Comparison of ENCODE assay signal across 8 cellular contexts in genomic region chr14:105414456-105415371, GRCh38. TPM values are rescaled to one million over a fixed set of nuclear protein-coding genes. Genes with fewer than 3 reads are reported as not detected.
DNase-seq lines count a peak whose midpoint lies in the region; ATAC-seq and TF ChIP-seq lines count a peak whose summit lies in the region.

No MANE protein-coding gene starts in this region.

- peak; percentile 75 for TF ChIP-seq CTCF in mucosa of descending colon (IDR thresholded peaks at IDR 0.05)

- peak; percentile 71 for ATAC-seq in HG02885 (IDR thresholded peaks at IDR 0.05; ENCODE audit: poor library complexity, unreplicated experiment)
- peak; percentile 65 for ATAC-seq in mucosa of descending colon

- H3K4me3 ChIP-seq in esophagus (ENCODE audit: low read depth in 1 of 2, low read length in 2 of 2) (peak overlapping the region; percentile 55 to 56), mucosa of descending colon (no peak overlapping the region)

- intact Hi-C loops in mucosa of descending colon (cut with DNase I, micrococcal nuclease) = no loop called here

- DNase-seq in NCI-H510A treated with DMSO at 0.1 percent for 48 hours (lab: John Stamatoyannopoulos, UW) (peak; percentile 33), activated T-cell treated with anti-CD3 and anti-CD28 coated beads for 24 hours (ENCODE audit: low read depth) (peak; percentile 64), mucosa of descending colon (peak; percentile 68 to 78 (median 71)), A172 (ENCODE audit: low spot score) (no peak)
- peak; percentile 63 to 66 for DNase-seq in stimulated activated CD8-positive, alpha-beta memory T cell treated with anti-CD3 and anti-CD28 coated beads, Interleukin-2, amount 100 ng/mL, for 48 hours (ENCODE audit: low read depth in 2 of 2)

- H3K9me3 ChIP-seq in ES-I3 (ENCODE audit: control insufficient read depth, insufficient read depth, low read length) (no peaks in the 10 kb centered on the region), esophagus (ENCODE audit: control insufficient read depth in 2 of 2, insufficient read depth in 1 of 2, low read depth in 1 of 2, low read length in 1 of 2) (peaks cover 0 to 2% of the 10 kb centered on the region in 2 donors), mucosa of descending colon (no peaks in the 10 kb centered on the region)

- H3K36me3 ChIP-seq in ES-I3 (ENCODE audit: insufficient read depth, low read length) = no peaks in the 10 kb centered on the region
- H3K36me3 ChIP-seq in esophagus (ENCODE audit: control insufficient read depth in 2 of 2, insufficient read depth in 2 of 2, low read length in 1 of 2) = no peaks in the 10 kb centered on the region
- H3K36me3 ChIP-seq in mucosa of descending colon (ENCODE audit: low read depth) = no peaks in the 10 kb centered on the region

- peak overlapping the region in 1 of 2 donors; percentile 2 for H3K27ac ChIP-seq in esophagus (ENCODE audit: low read depth in 2 of 2, low read length in 1 of 2)

- H3K9ac ChIP-seq in ES-I3 (ENCODE audit: low read depth, low read length) = peak overlapping the region; percentile 67

- H3K4me1 ChIP-seq in ES-I3 (ENCODE audit: insufficient read depth, low read length) = peaks cover 4% of the 10 kb centered on the region; the same call in 1 of the 2 replicates
- peaks cover 11 to 17% of the 10 kb centered on the region in 2 donors for H3K4me1 ChIP-seq in esophagus (ENCODE audit: control insufficient read depth in 2 of 2, insufficient read depth in 2 of 2, low read length in 1 of 2)
- peaks cover 24% of the 10 kb centered on the region for H3K4me1 ChIP-seq in mucosa of descending colon (ENCODE audit: low read depth)

- peaks cover 0 to 3% of the 10 kb centered on the region in 2 donors for H3K27me3 ChIP-seq in esophagus (ENCODE audit: control insufficient read depth in 1 of 2, insufficient read depth in 2 of 2, low read length in 2 of 2)

- WGBS in esophagus, 2 donors = 12 to 16% methylated on average over 51 to 79 of the region's 79 CpGs

RNA-seq across cellular contexts. Expression of gene MTA1, which starts 4.9 kb away (rescaled TPM):
- polyA plus RNA-seq in esophagus = 10 to 100 TPM; 37.4 to 70.4 TPM
- 100 to 1,000 TPM in 1 of 3 donors, 10 to 100 TPM in 2; 76.4 to 105 (median 79.7) TPM for total RNA-seq in mucosa of descending colon
- 15.4 and 27.2 TPM in 2 replicates for total RNA-seq in A172 (2014; rRNA removed; shearing (Covaris generic))

RNA-seq across cellular contexts. Expression of gene TEX22, which starts 16.4 kb away (rescaled TPM):
- polyA plus RNA-seq in esophagus = under 1 TPM; 0.06 to 0.14 TPM
- total RNA-seq in mucosa of descending colon = 1 to 10 TPM in 1 of 3 donors, under 1 TPM in 2; 0.84 to 2.0 (median 0.95) TPM
- 0.17 TPM in 1 of 2 replicates, not detected in the other for total RNA-seq in A172 (2014; rRNA removed; shearing (Covaris generic))

RNA-seq across cellular contexts. Expression of gene CRIP2, which starts 59.9 kb away (rescaled TPM):
- polyA plus RNA-seq in esophagus = 100 to 1,000 TPM in 1 of 2 donors, 10 to 100 TPM in 1; 99.5 to 145 TPM
- total RNA-seq in mucosa of descending colon = 10 to 100 TPM; 10.0 to 41.6 (median 23.5) TPM
- total RNA-seq in A172 (2014; rRNA removed; shearing (Covaris generic)) = 195 and 204 TPM in 2 replicates
